ENCODE assay signal across 1 cellular context in genomic region chr2:127084611-127085031, GRCh38.
TF ChIP-seq lines count a peak whose summit lies in the region.

No MANE protein-coding gene starts in this region.

TF ChIP-seq in H1, 55 proteins besides CTCF, POLR2A, EP300 and RAD21 (continued from another document):
- TF ChIP-seq CHD7 (IDR thresholded peaks at IDR 0.05; ENCODE audit: insufficient replicate concordance, low read length) = no peak
- TF ChIP-seq RXRA (IDR thresholded peaks at IDR 0.05; ENCODE audit: insufficient read depth, low read depth, low read length) = no peak
- TF ChIP-seq JUN (IDR thresholded peaks at IDR 0.05; ENCODE audit: low read depth, low read length) = no peak
- TF ChIP-seq MAX (IDR thresholded peaks at IDR 0.05) = no peak
- no peak for TF ChIP-seq RBBP5 (IDR thresholded peaks at IDR 0.05; ENCODE audit: borderline replicate concordance, low read depth, low read length)
- TF ChIP-seq ZNF274 (IDR thresholded peaks at IDR 0.05; ENCODE audit: borderline replicate concordance, extremely low read depth, low read length) = no peak
- TF ChIP-seq SP1 (IDR thresholded peaks at IDR 0.05; ENCODE audit: low read depth, low read length) = no peak
